Comparison of ENCODE assay signal across 21 cellular contexts in the genomic region with DNA sequence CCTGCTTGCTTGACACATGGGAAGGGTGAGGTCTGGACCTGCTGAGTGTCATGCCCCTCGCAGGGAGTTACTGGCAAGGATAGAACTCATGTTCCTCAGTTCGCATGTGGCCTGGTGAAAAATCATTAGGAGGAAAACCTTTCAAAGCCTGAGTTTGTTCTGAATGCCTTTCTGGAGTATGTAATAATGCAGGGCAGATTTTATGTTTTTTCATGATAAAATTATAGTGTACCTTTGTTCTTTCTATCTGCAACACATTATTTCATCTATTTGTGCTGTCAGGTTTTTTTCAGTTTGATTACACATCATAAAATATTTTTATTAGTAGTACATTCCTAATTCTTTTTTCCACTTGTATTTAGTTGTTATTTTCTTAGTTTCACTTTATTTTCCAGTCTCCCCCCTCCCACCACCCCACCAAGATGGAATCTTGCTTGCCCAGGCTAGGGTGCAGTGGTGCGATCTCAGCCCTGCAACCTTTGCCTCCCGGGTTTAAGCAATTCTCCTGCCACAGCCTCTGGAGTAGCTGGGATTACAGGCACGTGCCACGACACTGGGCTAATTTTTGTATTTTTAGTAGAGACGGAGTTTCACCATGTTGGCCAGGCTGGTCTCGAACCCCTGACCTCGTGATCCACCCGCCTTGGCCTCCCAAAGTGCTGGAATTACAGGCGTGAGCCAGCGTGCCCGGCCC. TPM values are rescaled to one million over a fixed set of nuclear protein-coding genes. Genes with fewer than 3 reads are reported as not detected.
DNase-seq lines count a peak whose midpoint lies in the region; ATAC-seq and TF ChIP-seq lines count a peak whose summit lies in the region.
"Had no signal": no experiment of that assay in that cellular context is flagged by ENCODE, and none has a peak within 500 bp of the region (broad histone marks: within the 10 kb centered on the region; RNA-seq: fewer than 3 reads in every experiment).

No MANE protein-coding gene starts in this region.

- no peaks in the 10 kb centered on the region for H3K9me3 Mint-ChIP-seq in activated naive CD8-positive, alpha-beta T cell (ENCODE audit: low read depth)
- H3K9me3 Mint-ChIP-seq: activated CD4-positive, alpha-beta T cell treated with anti-CD3 and anti-CD28 coated beads, Interleukin-2, amount 10 ng/mL, durations not matched to agents 7 days and 5 days; IgD-negative memory B cell; natural killer cell treated with Interleukin-12 subunit alpha and Interleukin-12 subunit beta and Interleukin-15 and Interleukin-18, amount 100 ng/mL, for 72 hours had no signal

- no peak overlapping the region for H2BK15ac ChIP-seq in mesendoderm (replicated peaks; ENCODE audit: low read depth)

- H3K23ac ChIP-seq in mesendoderm (ENCODE audit: low read length), result no peak overlapping the region

- H3K27ac ChIP-seq in cardiac muscle cell (peak overlapping the region; percentile 28), mesendoderm (ENCODE audit: low read depth, low read length) (no peak overlapping the region), uterus (peak overlapping the region; percentile 71)

- no peak overlapping the region for H3K9ac ChIP-seq in mesendoderm (ENCODE audit: low read length)

- H3K36me3 Mint-ChIP-seq in activated naive CD8-positive, alpha-beta T cell, result no peaks in the 10 kb centered on the region

- H3K27me3 ChIP-seq in cardiac muscle cell, result no peaks in the 10 kb centered on the region
- H3K27me3 ChIP-seq in mesendoderm (ENCODE audit: insufficient read depth, low read length, poor library complexity), result no peaks in the 10 kb centered on the region
- no peaks in the 10 kb centered on the region for H3K27me3 ChIP-seq in uterus

- no peak overlapping the region for H3K4ac ChIP-seq in mesendoderm (ENCODE audit: low read depth, low read length)

- H3K4me3 Mint-ChIP-seq in activated naive CD8-positive, alpha-beta T cell, result no peak overlapping the region
- H3K4me3 Mint-ChIP-seq: activated CD4-positive, alpha-beta T cell treated with anti-CD3 and anti-CD28 coated beads, Interleukin-2, amount 10 ng/mL, durations not matched to agents 7 days and 5 days; immature natural killer cell; natural killer cell treated with Interleukin-12 subunit alpha and Interleukin-12 subunit beta and Interleukin-15 and Interleukin-18, amount 100 ng/mL, for 72 hours had no signal

- H4K8ac ChIP-seq in mesendoderm (ENCODE audit: low read depth, low read length), result no peak overlapping the region

- no peak overlapping the region for H3K4me2 ChIP-seq in mesendoderm (ENCODE audit: low read length)

- H2BK5ac ChIP-seq in mesendoderm (ENCODE audit: low read length), result no peak overlapping the region

- H3K27ac Mint-ChIP-seq in activated naive CD8-positive, alpha-beta T cell, result peak overlapping the region; percentile 16
- H3K27ac Mint-ChIP-seq: natural killer cell treated with Interleukin-12 subunit alpha and Interleukin-12 subunit beta and Interleukin-15 and Interleukin-18, amount 100 ng/mL, for 72 hours had no signal

- peaks cover 57% of the 10 kb centered on the region for H3K4me1 Mint-ChIP-seq in activated naive CD8-positive, alpha-beta T cell (ENCODE audit: low read depth)

- H4K5ac ChIP-seq in mesendoderm (ENCODE audit: low read length), result no peak overlapping the region

- intact Hi-C loops in Right ventricle myocardium inferior (cut with DNase I) (loop anchor here (5.0 kb wide), 1 partner anchor 57 kb away; the partner anchor contains the start of gene PLEKHM2), uterus (cut with DNase I; ENCODE audit: low total_unique reads) (no loop called here)

- TF ChIP-seq POLR2A in uterus (IDR thresholded peaks at IDR 0.05), result no peak

- DNase-seq in cardiac muscle cell (ENCODE audit: low read depth in 1 of 2, low spot score in 1 of 2) (no peak), Right ventricle myocardium inferior (ENCODE audit: missing footprints) (no peak), mesendoderm (peak; percentile 21), uterus (peak; percentile 43 to 71), dedifferentiated amniotic fluid mesenchymal stem cell (ENCODE audit: extremely low spot score) (no peak), NAMALWA (ENCODE audit: low spot score) (no peak), ureter (ENCODE audit: low spot score) (no peak)
- DNase-seq: activated CD4-positive, alpha-beta T cell treated with anti-CD3 and anti-CD28 coated beads, Interleukin-2, amount 10 ng/mL, durations not matched to agents 7 days and 5 days; activated naive CD4-positive, alpha-beta T cell; DMS79; HCEC 1CT; immature natural killer cell; NCI-H1092; NCI-H524 treated with DMSO at 0.1 percent for 48 hours; posterior cingulate gyrus; Right ventricle myocardium superior; small intestine; stimulated activated CD4-positive, alpha-beta T cell treated with anti-CD3 and anti-CD28 coated beads, Interleukin-4, amount 100 ng/mL, for 1 hour had no signal

- H3K36me3 ChIP-seq in cardiac muscle cell (peaks cover 15% of the 10 kb centered on the region), mesendoderm (ENCODE audit: control insufficient read depth, insufficient read depth, low read length) (peaks cover 5% of the 10 kb centered on the region), uterus (no peaks in the 10 kb centered on the region)

- no peak overlapping the region for H3K56ac ChIP-seq in mesendoderm (ENCODE audit: low read length)

- peaks cover 16% of the 10 kb centered on the region for H3K4me1 ChIP-seq in cardiac muscle cell (ENCODE audit: low read depth)
- H3K4me1 ChIP-seq in mesendoderm (ENCODE audit: control insufficient read depth, low read depth, low read length), result no peaks in the 10 kb centered on the region
- peaks cover 16 to 17% of the 10 kb centered on the region in 2 donors for H3K4me1 ChIP-seq in uterus

- no peaks in the 10 kb centered on the region for H3K27me3 Mint-ChIP-seq in activated naive CD8-positive, alpha-beta T cell
- H3K27me3 Mint-ChIP-seq: activated CD4-positive, alpha-beta T cell treated with anti-CD3 and anti-CD28 coated beads, Interleukin-2, amount 10 ng/mL, durations not matched to agents 7 days and 5 days; IgD-negative memory B cell; natural killer cell treated with Interleukin-12 subunit alpha and Interleukin-12 subunit beta and Interleukin-15 and Interleukin-18, amount 100 ng/mL, for 72 hours had no signal

- no peak overlapping the region for H2AK5ac ChIP-seq in mesendoderm (ENCODE audit: low read length)

- no peak overlapping the region for H3K18ac ChIP-seq in mesendoderm (ENCODE audit: low read length)

- no peaks in the 10 kb centered on the region for H3K9me3 ChIP-seq in cardiac muscle cell (ENCODE audit: low read depth)
- no peaks in the 10 kb centered on the region for H3K9me3 ChIP-seq in uterus

- peaks cover 47% of the 10 kb centered on the region for H3K79me2 ChIP-seq in mesendoderm (ENCODE audit: control insufficient read depth, insufficient read depth, low read length)

- H2BK120ac ChIP-seq in mesendoderm (ENCODE audit: low read depth, low read length), result no peak overlapping the region

- WGBS in mesendoderm (ENCODE audit: extremely low coverage, insufficient coverage, low lambda C conversion rate), result no CpG with 5 or more reads among the region's 13 CpGs

- peaks cover 16% of the 10 kb centered on the region for H3K79me1 ChIP-seq in mesendoderm (ENCODE audit: low read length)

- no peak for ATAC-seq in Right ventricle myocardium inferior
- ATAC-seq: natural killer cell treated with Interleukin-12 subunit alpha and Interleukin-12 subunit beta and Interleukin-15 and Interleukin-18, amount 100 ng/mL, for 72 hours had no signal

- no peak for TF ChIP-seq CTCF in cardiac muscle cell (IDR thresholded peaks at IDR 0.05; ENCODE audit: low read depth, low read length)
- no peak for TF ChIP-seq CTCF in uterus (IDR thresholded peaks at IDR 0.05)

- no peak overlapping the region for H3K4me3 ChIP-seq in cardiac muscle cell
- no peak overlapping the region for H3K4me3 ChIP-seq in mesendoderm (ENCODE audit: low read length)
- no peak overlapping the region for H3K4me3 ChIP-seq in uterus

RNA-seq across cellular contexts. Expression of gene DDI2, which starts 8.1 kb away (rescaled TPM):
- total RNA-seq in cardiac muscle cell (11.3 and 26.8 TPM in 2 replicates), Right ventricle myocardium inferior (20.4 TPM), uterus (100 to 1,000 TPM in 1 of 4 donors, 10 to 100 TPM in 3; 26.2 to 115 (median 43.7) TPM), ureter (92.0 TPM)
- 7.4 and 10.0 TPM in 2 replicates for polyA plus RNA-seq in cardiac muscle cell
- polyA plus RNA-seq in mesendoderm (2013, experiment 1 of 2), result 16.4 TPM
- polyA plus RNA-seq in mesendoderm (2013, experiment 2 of 2), result 15.8 TPM

RNA-seq across cellular contexts. Expression of gene AGMAT, which starts 40.5 kb away (rescaled TPM):
- total RNA-seq in cardiac muscle cell, result 0.45 and 0.70 TPM in 2 replicates
- polyA plus RNA-seq in cardiac muscle cell, result 0.12 and 0.31 TPM in 2 replicates
- 0.11 TPM for total RNA-seq in Right ventricle myocardium inferior
- polyA plus RNA-seq in mesendoderm (2013, experiment 1 of 2), result 4.0 TPM
- 3.8 TPM for polyA plus RNA-seq in mesendoderm (2013, experiment 2 of 2)
- total RNA-seq in uterus, result 1 to 10 TPM in 1 of 4 donors, under 1 TPM in 1, not detected in 2; 0.27 to 1.4 TPM
- total RNA-seq in ureter, result 2.0 TPM

RNA-seq across cellular contexts. Expression of gene PLEKHM2, which starts 58.7 kb away (rescaled TPM):
- total RNA-seq in cardiac muscle cell (71.9 and 99.8 TPM in 2 replicates), Right ventricle myocardium inferior (91.4 TPM), uterus (10 to 100 TPM; 21.3 to 70.2 (median 30.7) TPM), ureter (40.6 TPM)
- 56.8 and 68.3 TPM in 2 replicates for polyA plus RNA-seq in cardiac muscle cell
- polyA plus RNA-seq in mesendoderm (2013, experiment 1 of 2), result 39.7 TPM
- 38.3 TPM for polyA plus RNA-seq in mesendoderm (2013, experiment 2 of 2)

Comparison
In these comparisons a context has a peak if more than half of its experiments do, and no peak if none do; other contexts are left out.
1. DNase-seq: peak in mesendoderm (single experiment) and uterus (2 of 2); none in cardiac muscle cell (0 of 2), Right ventricle myocardium inferior (single experiment), dedifferentiated amniotic fluid mesenchymal stem cell (single experiment), NAMALWA (single experiment) and ureter (single experiment).